1 cellular context compared by ENCODE assay signal in the genomic region with DNA sequence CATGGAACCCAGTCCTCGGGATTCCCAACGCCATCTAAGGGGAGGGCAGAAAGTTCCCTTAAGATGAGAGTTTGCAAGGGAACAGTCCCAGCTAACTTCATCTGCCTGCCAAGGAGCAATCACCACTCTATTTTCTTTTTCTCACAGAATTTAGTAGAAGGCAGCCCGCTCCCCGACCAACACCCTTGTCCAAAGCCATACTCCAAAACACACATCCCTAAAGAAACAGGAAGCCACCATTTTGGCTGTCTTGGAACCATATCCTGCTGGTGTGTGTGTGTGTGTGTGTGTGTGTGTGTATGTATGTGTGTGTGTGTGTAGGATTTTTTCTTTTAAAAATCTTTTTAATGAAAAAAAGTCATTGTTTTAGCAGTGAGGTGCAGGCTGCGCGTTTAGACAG.
TF ChIP-seq lines count a peak whose summit lies in the region.

No MANE protein-coding gene starts in this region.

TF ChIP-seq in WTC11, 78 proteins besides CTCF, POLR2A, EP300 and RAD21 (continued from another document):
- TF ChIP-seq, protein P1, sequence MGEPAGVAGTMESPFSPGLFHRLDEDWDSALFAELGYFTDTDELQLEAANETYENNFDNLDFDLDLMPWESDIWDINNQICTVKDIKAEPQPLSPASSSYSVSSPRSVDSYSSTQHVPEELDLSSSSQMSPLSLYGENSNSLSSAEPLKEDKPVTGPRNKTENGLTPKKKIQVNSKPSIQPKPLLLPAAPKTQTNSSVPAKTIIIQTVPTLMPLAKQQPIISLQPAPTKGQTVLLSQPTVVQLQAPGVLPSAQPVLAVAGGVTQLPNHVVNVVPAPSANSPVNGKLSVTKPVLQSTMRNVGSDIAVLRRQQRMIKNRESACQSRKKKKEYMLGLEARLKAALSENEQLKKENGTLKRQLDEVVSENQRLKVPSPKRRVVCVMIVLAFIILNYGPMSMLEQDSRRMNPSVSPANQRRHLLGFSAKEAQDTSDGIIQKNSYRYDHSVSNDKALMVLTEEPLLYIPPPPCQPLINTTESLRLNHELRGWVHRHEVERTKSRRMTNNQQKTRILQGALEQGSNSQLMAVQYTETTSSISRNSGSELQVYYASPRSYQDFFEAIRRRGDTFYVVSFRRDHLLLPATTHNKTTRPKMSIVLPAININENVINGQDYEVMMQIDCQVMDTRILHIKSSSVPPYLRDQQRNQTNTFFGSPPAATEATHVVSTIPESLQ (CRISPR knock-in tag; IDR thresholded peaks at IDR 0.05), result no peak
- TF ChIP-seq ZNF232 (CRISPR knock-in tag; IDR thresholded peaks at IDR 0.05), result no peak
- TF ChIP-seq MYBL2 (CRISPR knock-in tag; IDR thresholded peaks at IDR 0.05), result no peak
- TF ChIP-seq, protein P2, sequence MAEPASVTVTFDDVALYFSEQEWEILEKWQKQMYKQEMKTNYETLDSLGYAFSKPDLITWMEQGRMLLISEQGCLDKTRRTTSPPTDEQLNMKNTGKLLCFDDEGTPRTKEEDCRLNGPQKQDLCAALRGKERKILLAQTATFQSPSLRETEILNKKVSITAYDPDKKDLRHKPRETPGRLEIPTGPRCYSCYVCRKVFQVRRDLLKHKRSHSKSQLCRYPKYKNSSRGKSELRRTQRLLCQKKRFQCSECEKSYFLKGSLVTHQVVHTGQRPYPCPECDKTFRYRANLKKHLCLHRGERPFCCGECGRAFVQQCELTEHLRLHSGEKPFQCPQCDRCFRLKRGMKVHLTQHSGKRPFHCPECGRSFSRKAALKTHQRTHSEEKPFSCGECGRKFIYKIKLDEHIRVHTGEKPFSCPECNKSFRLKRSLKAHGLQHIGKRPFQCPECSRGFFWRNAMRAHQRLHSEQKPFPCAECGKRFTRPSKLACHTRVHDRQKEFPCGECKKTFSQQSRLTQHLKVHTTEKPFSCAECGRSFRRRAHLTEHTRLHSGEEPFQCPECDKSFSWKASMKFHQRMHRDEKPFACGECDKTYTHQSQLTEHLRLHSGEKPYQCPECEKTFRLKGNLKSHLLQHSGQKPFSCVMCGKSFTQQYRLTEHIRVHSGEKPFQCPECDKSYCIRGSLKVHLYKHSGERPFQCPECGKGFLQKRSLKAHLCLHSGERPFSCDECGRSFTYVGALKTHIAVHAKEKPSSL (CRISPR knock-in tag; conservative IDR thresholded peaks at IDR 0.05), result no peak
- TF ChIP-seq NR2C2 (CRISPR knock-in tag; IDR thresholded peaks at IDR 0.05), result no peak
- TF ChIP-seq, protein P3, sequence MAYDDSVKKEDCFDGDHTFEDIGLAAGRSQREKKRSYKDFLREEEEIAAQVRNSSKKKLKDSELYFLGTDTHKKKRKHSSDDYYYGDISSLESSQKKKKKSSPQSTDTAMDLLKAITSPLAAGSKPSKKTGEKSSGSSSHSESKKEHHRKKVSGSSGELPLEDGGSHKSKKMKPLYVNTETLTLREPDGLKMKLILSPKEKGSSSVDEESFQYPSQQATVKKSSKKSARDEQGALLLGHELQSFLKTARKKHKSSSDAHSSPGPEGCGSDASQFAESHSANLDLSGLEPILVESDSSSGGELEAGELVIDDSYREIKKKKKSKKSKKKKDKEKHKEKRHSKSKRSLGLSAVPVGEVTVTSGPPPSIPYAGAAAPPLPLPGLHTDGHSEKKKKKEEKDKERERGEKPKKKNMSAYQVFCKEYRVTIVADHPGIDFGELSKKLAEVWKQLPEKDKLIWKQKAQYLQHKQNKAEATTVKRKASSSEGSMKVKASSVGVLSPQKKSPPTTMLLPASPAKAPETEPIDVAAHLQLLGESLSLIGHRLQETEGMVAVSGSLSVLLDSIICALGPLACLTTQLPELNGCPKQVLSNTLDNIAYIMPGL (CRISPR knock-in tag; IDR thresholded peaks at IDR 0.05), result no peak
